ENCODE assay signal across 8 cellular contexts in genomic region chr2:196274387-196274809, GRCh38.
DNase-seq lines count a peak whose midpoint lies in the region; ATAC-seq and TF ChIP-seq lines count a peak whose summit lies in the region.

No MANE protein-coding gene starts in this region.

- peak in 4 of 5 donors; percentile 28 to 64 (median 38) for DNase-seq in CD4-positive, alpha-beta memory T cell
- DNase-seq in LoVo (ENCODE audit: low spot score) (peak; percentile 42), mesothelial cell of epicardium (ENCODE audit: low spot score in 2 of 2, unreplicated experiment in 2 of 2) (peak in 1 of 2 experiments; percentile 44), NCI-H1092 treated with DMSO at 0.1 percent for 48 hours (lab: John Stamatoyannopoulos, UW) (no peak), RKO (ENCODE audit: low spot score) (no peak)

- peaks cover 42 to 70% (median 47%) of the 10 kb centered on the region in 4 donors for H3K4me1 Mint-ChIP-seq in CD4-positive, alpha-beta memory T cell
- H3K4me1 Mint-ChIP-seq in activated T-helper 17 cell treated with anti-CD3 and anti-CD28 coated beads, Interleukin-2, amount 50 U/mL, for 72 hours, result peaks cover 45% of the 10 kb centered on the region
- H3K4me1 Mint-ChIP-seq in mesothelial cell of epicardium, result peaks cover 44% of the 10 kb centered on the region

- H3K9me3 Mint-ChIP-seq in CD4-positive, alpha-beta memory T cell, result no peaks in the 10 kb centered on the region
- H3K9me3 Mint-ChIP-seq in activated T-helper 17 cell treated with anti-CD3 and anti-CD28 coated beads, Interleukin-2, amount 50 U/mL, for 72 hours, result no peaks in the 10 kb centered on the region
- H3K9me3 Mint-ChIP-seq in mesothelial cell of epicardium, result peaks cover 6% of the 10 kb centered on the region

- H3K4me3 Mint-ChIP-seq in CD4-positive, alpha-beta memory T cell, result peak overlapping the region in 7 of 8 donors; percentile 9 to 89 (median 72)
- peak overlapping the region; percentile 76 for H3K4me3 Mint-ChIP-seq in activated T-helper 17 cell treated with anti-CD3 and anti-CD28 coated beads, Interleukin-2, amount 50 U/mL, for 72 hours
- no peak overlapping the region for H3K4me3 Mint-ChIP-seq in mesothelial cell of epicardium

- POLR2A ChIA-PET in CD4-positive, alpha-beta memory T cell (lab: Charles Lee; ENCODE audit: partially characterized antibody), result interaction anchor here (0.7 to 6.5 kb wide), 20 partner anchors 11 to 205 kb away, joined by 3 to 83 read pairs (median 5); partner anchors contain the start of genes DNAH7 and STK17B

- H3K4me3 ChIP-seq in CD4-positive, alpha-beta memory T cell (ENCODE audit: low read length in 2 of 2), result peak overlapping the region in 1 of 2 donors; percentile 5

- H3K27me3 ChIP-seq in CD4-positive, alpha-beta memory T cell (ENCODE audit: insufficient read depth, low read length), result no peaks in the 10 kb centered on the region

- H3K36me3 ChIP-seq in CD4-positive, alpha-beta memory T cell (ENCODE audit: insufficient read depth, low read length), result no peaks in the 10 kb centered on the region

- no peaks in the 10 kb centered on the region for H3K9me3 ChIP-seq in CD4-positive, alpha-beta memory T cell (ENCODE audit: control insufficient read depth in 1 of 2, low read length in 2 of 2)

- peak overlapping the region; percentile 19 for H3K27ac ChIP-seq in CD4-positive, alpha-beta memory T cell (ENCODE audit: low read depth, low read length)

- peak overlapping the region; percentile 81 to 96 (median 92) for H3K27ac Mint-ChIP-seq in CD4-positive, alpha-beta memory T cell
- peak overlapping the region; percentile 63 for H3K27ac Mint-ChIP-seq in activated T-helper 17 cell treated with anti-CD3 and anti-CD28 coated beads, Interleukin-2, amount 50 U/mL, for 72 hours
- peak overlapping the region; percentile 95 for H3K27ac Mint-ChIP-seq in mesothelial cell of epicardium

- ATAC-seq in GM19395 (IDR thresholded peaks at IDR 0.05; ENCODE audit: unreplicated experiment), result peak; percentile 58
- ATAC-seq in activated T-helper 17 cell treated with anti-CD3 and anti-CD28 coated beads, Interleukin-2, amount 50 U/mL, for 72 hours (replicated peaks), result no peak
- no peak for ATAC-seq in GM18520 (IDR thresholded peaks at IDR 0.05; ENCODE audit: unreplicated experiment)

- intact Hi-C loops in CD4-positive, alpha-beta memory T cell (cut with micrococcal nuclease), result loop anchor here (1.0 kb wide), 1 partner anchor 11 kb away; no protein-coding TSS in a partner anchor

- no peaks in the 10 kb centered on the region for H3K27me3 Mint-ChIP-seq in CD4-positive, alpha-beta memory T cell
- H3K27me3 Mint-ChIP-seq in activated T-helper 17 cell treated with anti-CD3 and anti-CD28 coated beads, Interleukin-2, amount 50 U/mL, for 72 hours, result no peaks in the 10 kb centered on the region
- H3K27me3 Mint-ChIP-seq in mesothelial cell of epicardium (ENCODE audit: low read depth), result no peaks in the 10 kb centered on the region

- H3K4me1 ChIP-seq in CD4-positive, alpha-beta memory T cell (ENCODE audit: insufficient read depth, low read length), result peaks cover 49% of the 10 kb centered on the region

- CTCF ChIA-PET in CD4-positive, alpha-beta memory T cell (lab: Charles Lee; ENCODE audit: partially characterized antibody), result interaction anchor here (1.0 to 8.5 kb wide), 13 partner anchors 10 to 195 kb away, joined by 3 to 149 read pairs (median 11); no protein-coding TSS in a partner anchor

- no peaks in the 10 kb centered on the region for H3K36me3 Mint-ChIP-seq in CD4-positive, alpha-beta memory T cell
- no peaks in the 10 kb centered on the region for H3K36me3 Mint-ChIP-seq in activated T-helper 17 cell treated with anti-CD3 and anti-CD28 coated beads, Interleukin-2, amount 50 U/mL, for 72 hours (ENCODE audit: low read depth)
- H3K36me3 Mint-ChIP-seq in mesothelial cell of epicardium, result peaks cover 15% of the 10 kb centered on the region

- TF ChIP-seq CTCF in mesothelial cell of epicardium (IDR thresholded peaks at IDR 0.05; ENCODE audit: unreplicated experiment), result no peak

Comparison
In these comparisons a context has a peak if more than half of its experiments do, and no peak if none do; other contexts are left out.
1. DNase-seq: peak in CD4-positive, alpha-beta memory T cell (4 of 5) and LoVo (single experiment); none in NCI-H1092 treated with DMSO at 0.1 percent for 48 hours (single experiment) and RKO (single experiment).
2. Peak in every context shown above with its lines, with median percentiles within 50 percentile points of each other: H3K27ac Mint-ChIP-seq.